ENCODE assay signal across 8 cellular contexts in genomic region chr4:17468638-17469221, GRCh38. TPM values are rescaled to one million over a fixed set of nuclear protein-coding genes. Genes with fewer than 3 reads are reported as not detected.
DNase-seq lines count a peak whose midpoint lies in the region; ATAC-seq and TF ChIP-seq lines count a peak whose summit lies in the region.

No MANE protein-coding gene starts in this region.

- H3K4me2 ChIP-seq in SU-DHL-6 (ENCODE audit: low read depth, low read length, poor library complexity, severe bottlenecking) = no peak overlapping the region

- peaks cover 15% of the 10 kb centered on the region for H3K4me1 Mint-ChIP-seq in type B pancreatic cell (ENCODE audit: unreplicated experiment)

- H3K9me3 ChIP-seq in heart left ventricle (no peaks in the 10 kb centered on the region), SU-DHL-6 (ENCODE audit: insufficient read depth, low read length) (no peaks in the 10 kb centered on the region)

- peak in 1 of 5 donors; percentile 27 for DNase-seq in heart left ventricle
- DNase-seq in left ventricle myocardium superior = no peak
- DNase-seq in hepatic stellate cell (ENCODE audit: low spot score) = peak; percentile 51
- DNase-seq in type B pancreatic cell (ENCODE audit: extremely low spot score, unreplicated experiment) = no peak
- DNase-seq in NCI-H187 treated with DMSO at 0.1 percent for 48 hours (lab: John Stamatoyannopoulos, UW) = no peak
- DNase-seq in activated naive CD4-positive, alpha-beta T cell treated with anti-CD3 and anti-CD28 coated beads, Interleukin-2, amount 50 U/mL, for 72 hours (ENCODE audit: low spot score in 2 of 2) = no peak

- H3K9me2 ChIP-seq in SU-DHL-6 (replicated peaks; ENCODE audit: insufficient read depth, low read length) = no peaks in the 10 kb centered on the region

- no peaks in the 10 kb centered on the region for H4K20me1 ChIP-seq in SU-DHL-6 (ENCODE audit: low read depth, low read length)

- no peak overlapping the region for H2AFZ ChIP-seq in SU-DHL-6 (ENCODE audit: low read depth, low read length, severe bottlenecking)

- H3K9me3 Mint-ChIP-seq in type B pancreatic cell = no peaks in the 10 kb centered on the region
- H3K9me3 Mint-ChIP-seq in activated naive CD4-positive, alpha-beta T cell treated with anti-CD3 and anti-CD28 coated beads, Interleukin-2, amount 50 U/mL, for 72 hours = no peaks in the 10 kb centered on the region

- H3F3A ChIP-seq in SU-DHL-6 (ENCODE audit: insufficient read depth) = no peaks in the 10 kb centered on the region

- ATAC-seq in heart left ventricle (no peak), left ventricle myocardium superior (no peak), GM21737 (IDR thresholded peaks at IDR 0.05; ENCODE audit: unreplicated experiment) (no peak)
- no peak for ATAC-seq in activated naive CD4-positive, alpha-beta T cell treated with anti-CD3 and anti-CD28 coated beads, Interleukin-2, amount 50 U/mL, for 72 hours

- 44 to 60% (median 50%) methylated on average over 9 of the region's 9 CpGs for WGBS in heart left ventricle, 4 donors

- H3K27me3 Mint-ChIP-seq in type B pancreatic cell = no peaks in the 10 kb centered on the region

- H3K27me3 ChIP-seq in heart left ventricle (no peaks in the 10 kb centered on the region), SU-DHL-6 (ENCODE audit: low read length) (no peaks in the 10 kb centered on the region)

- H3K36me3 ChIP-seq in heart left ventricle = no peaks in the 10 kb centered on the region
- H3K36me3 ChIP-seq in SU-DHL-6 (ENCODE audit: low read length) = no peaks in the 10 kb centered on the region

- H3K79me2 ChIP-seq in SU-DHL-6 (ENCODE audit: insufficient read depth, low read length) = no peaks in the 10 kb centered on the region

- H3K27ac Mint-ChIP-seq in type B pancreatic cell = peak overlapping the region; percentile 39
- no peak overlapping the region for H3K27ac Mint-ChIP-seq in activated naive CD4-positive, alpha-beta T cell treated with anti-CD3 and anti-CD28 coated beads, Interleukin-2, amount 50 U/mL, for 72 hours

- H3K4me3 Mint-ChIP-seq in type B pancreatic cell = no peak overlapping the region

- TF ChIP-seq CTCF in heart left ventricle (IDR thresholded peaks at IDR 0.05) = peak; percentile 33 to 70 (median 54)
- TF ChIP-seq CTCF in SU-DHL-6 (IDR thresholded peaks at IDR 0.05; ENCODE audit: insufficient read depth, low read length, poor library complexity, severe bottlenecking) = peak; percentile 28
- peak; percentile 81 for TF ChIP-seq CTCF in type B pancreatic cell (conservative IDR thresholded peaks at IDR 0.05)

- H3K27ac ChIP-seq in heart left ventricle = no peak overlapping the region
- no peak overlapping the region for H3K27ac ChIP-seq in SU-DHL-6 (ENCODE audit: low read depth, low read length)

- no peak for TF ChIP-seq POLR2A in heart left ventricle (IDR thresholded peaks at IDR 0.05)

- H3K9ac ChIP-seq in SU-DHL-6 (ENCODE audit: low read length) = no peak overlapping the region

- H3K36me3 Mint-ChIP-seq in type B pancreatic cell = no peaks in the 10 kb centered on the region
- no peaks in the 10 kb centered on the region for H3K36me3 Mint-ChIP-seq in activated naive CD4-positive, alpha-beta T cell treated with anti-CD3 and anti-CD28 coated beads, Interleukin-2, amount 50 U/mL, for 72 hours

- no peak overlapping the region for H3K4me3 ChIP-seq in heart left ventricle
- no peak overlapping the region for H3K4me3 ChIP-seq in SU-DHL-6 (ENCODE audit: insufficient read depth, low read length, poor library complexity, severe bottlenecking)

- H3K4me1 ChIP-seq in heart left ventricle = peaks cover 0 to 6% (median 0%) of the 10 kb centered on the region in 12 donors

- intact Hi-C loops in heart left ventricle (cut with DNase I) (loop anchor here in 3 of 10 donors (10.0 kb wide), 2 partner anchors 1184 to 1444 kb away; no protein-coding TSS in a partner anchor), left ventricle myocardium superior (cut with micrococcal nuclease) (no loop called here)

RNA-seq across cellular contexts. Expression of gene QDPR, which starts 43.2 kb away (rescaled TPM):
- total RNA-seq in heart left ventricle (10 to 100 TPM; 22.7 to 66.2 (median 42.5) TPM), left ventricle myocardium superior (53.6 TPM), type B pancreatic cell (ENCODE audit: low replicate concordance) (50.2 and 52.4 TPM in 2 replicates)
- polyA plus RNA-seq in heart left ventricle = 10 to 100 TPM; 25.8 to 44.3 TPM
- total RNA-seq in activated naive CD4-positive, alpha-beta T cell treated with anti-CD3 and anti-CD28 coated beads, Interleukin-2, amount 50 U/mL, for 72 hours = 10 to 100 TPM; 14.8 to 32.2 TPM

RNA-seq across cellular contexts. Expression of gene CLRN2, which starts 46.2 kb away (rescaled TPM):
- total RNA-seq in heart left ventricle (not detected), left ventricle myocardium superior (not detected), type B pancreatic cell (ENCODE audit: low replicate concordance) (not detected in 2 replicates)
- polyA plus RNA-seq in heart left ventricle = not detected
- total RNA-seq in activated naive CD4-positive, alpha-beta T cell treated with anti-CD3 and anti-CD28 coated beads, Interleukin-2, amount 50 U/mL, for 72 hours = not detected

Comparison
In these comparisons a context has a peak if more than half of its experiments do, and no peak if none do; other contexts are left out.
1. CTCF ChIP-seq: peak in every context shown above with its lines; median percentile 81 in type B pancreatic cell; 54 in heart left ventricle; 28 in SU-DHL-6.